31 cellular contexts compared by ENCODE assay signal in genomic region chr17:30271102-30271501, GRCh38. TPM values are rescaled to one million over a fixed set of nuclear protein-coding genes. Genes with fewer than 3 reads are reported as not detected.
A peak's percentile ranks its signal among the peaks of the same experiment; 100 is the strongest.
DNase-seq lines count a peak whose midpoint lies in the region; ATAC-seq and TF ChIP-seq lines count a peak whose summit lies in the region.
"Had no signal": no experiment of that assay in that cellular context is flagged by ENCODE, and none has a peak within 500 bp of the region (broad histone marks: within the 10 kb centered on the region; RNA-seq: fewer than 3 reads in every experiment).

No MANE protein-coding gene starts in this region.

- intact Hi-C loops in PC-9 (cut with micrococcal nuclease; ENCODE audit: unreplicated experiment) = no loop called here

- in situ Hi-C loops in astrocyte of the spinal cord (cut with HindIII; ENCODE audit: low sequenced_read_pairs) = no loop called here

- no peaks in the 10 kb centered on the region for H3K27me3 Mint-ChIP-seq in stimulated activated naive CD8-positive, alpha-beta T cell treated with anti-CD3 and anti-CD28 coated beads, Interleukin-15, amount 100 ng/mL, for 72 hours
- H3K27me3 Mint-ChIP-seq in activated T-cell treated with anti-CD3 and anti-CD28 coated beads, Interleukin-2, amount 50 U/mL, for 24 hours = no peaks in the 10 kb centered on the region
- H3K27me3 Mint-ChIP-seq: activated CD4-positive, alpha-beta memory T cell treated with anti-CD3 and anti-CD28 coated beads, Interleukin-2, amount 10 ng/mL, durations not matched to agents 7 days and 5 days; activated naive CD8-positive, alpha-beta T cell; CD4-positive, alpha-beta T cell; IgD-negative memory B cell had no signal

- ATAC-seq in stimulated activated naive CD8-positive, alpha-beta T cell treated with anti-CD3 and anti-CD28 coated beads, Interleukin-15, Interleukin-2, amounts not matched to agents 100 U/mL and 50 U/mL, for 24 hours = peak; percentile 59
- no peak for ATAC-seq in stimulated activated naive CD8-positive, alpha-beta T cell treated with anti-CD3 and anti-CD28 coated beads, Interleukin-15, amount 100 ng/mL, for 72 hours
- ATAC-seq: activated CD4-positive, CD25-positive, alpha-beta regulatory T cell treated with anti-CD3 and anti-CD28 coated beads, Interleukin-2, amount 50 U/mL, for 24 hours; body of pancreas; Panc1; right cardiac atrium; stimulated activated effector memory CD8-positive, alpha-beta T cell treated with anti-CD3 and anti-CD28 coated beads, Interleukin-12 subunit alpha, Interleukin-12 subunit beta, amount 100 ng/mL, for 72 hours had no signal

- TF ChIP-seq CTCF in astrocyte of the spinal cord (IDR thresholded peaks at IDR 0.05; ENCODE audit: low read depth, low read length) (no peak), PC-9 (conservative IDR thresholded peaks at IDR 0.05) (no peak)

- no peaks in the 10 kb centered on the region; the same call in 1 of the 2 replicates for H4K20me1 ChIP-seq in PC-9 (ENCODE audit: insufficient read depth)

- H3K4me3 ChIP-seq in astrocyte of the spinal cord (ENCODE audit: low read depth, low read length) = no peak overlapping the region
- H3K4me3 ChIP-seq in PC-9 = no peak overlapping the region
- H3K4me3 ChIP-seq: body of pancreas, SJSA1 had no signal

- no peaks in the 10 kb centered on the region for H3K9me3 Mint-ChIP-seq in stimulated activated naive CD8-positive, alpha-beta T cell treated with anti-CD3 and anti-CD28 coated beads, Interleukin-15, amount 100 ng/mL, for 72 hours
- H3K9me3 Mint-ChIP-seq in activated T-cell treated with anti-CD3 and anti-CD28 coated beads, Interleukin-2, amount 50 U/mL, for 24 hours = no peaks in the 10 kb centered on the region
- H3K9me3 Mint-ChIP-seq: activated CD4-positive, alpha-beta memory T cell treated with anti-CD3 and anti-CD28 coated beads, Interleukin-2, amount 10 ng/mL, durations not matched to agents 7 days and 5 days; CD4-positive, alpha-beta T cell; IgD-negative memory B cell; nephron progenitor cell; stimulated activated effector memory CD8-positive, alpha-beta T cell treated with anti-CD3 and anti-CD28 coated beads, Interleukin-12 subunit alpha, Interleukin-12 subunit beta, amount 100 ng/mL, for 72 hours had no signal

- H3K9me2 ChIP-seq in PC-9 (ENCODE audit: insufficient read depth) = no peaks in the 10 kb centered on the region

- H3K79me2 ChIP-seq in PC-9 (ENCODE audit: low read depth) = no peaks in the 10 kb centered on the region
- H3K79me2 ChIP-seq: parathyroid adenoma had no signal

- DNase-seq in stimulated activated naive CD8-positive, alpha-beta T cell treated with anti-CD3 and anti-CD28 coated beads, Interleukin-15, Interleukin-2, amounts not matched to agents 100 U/mL and 50 U/mL, for 24 hours = no peak
- DNase-seq in stimulated activated naive CD8-positive, alpha-beta T cell treated with anti-CD3 and anti-CD28 coated beads, Interleukin-15, amount 100 ng/mL, for 72 hours = no peak
- DNase-seq in astrocyte of the spinal cord (ENCODE audit: low read depth, low spot score) (peak; percentile 83), iris pigment epithelial cell (ENCODE audit: low read depth) (peak; percentile 64), NCI-H82 (lab: John Stamatoyannopoulos, UW) (no peak), PC-9 (no peak), NCI-H2171 treated with DMSO at 0.1 percent for 48 hours (lab: John Stamatoyannopoulos, UW) (no peak)
- DNase-seq in activated T-cell treated with anti-CD3 and anti-CD28 coated beads, Interleukin-2, amount 50 U/mL, for 24 hours = no peak
- DNase-seq: 8988T; activated CD4-positive, alpha-beta memory T cell treated with anti-CD3 and anti-CD28 coated beads, Interleukin-2, amount 10 ng/mL, durations not matched to agents 7 days and 5 days; activated effector memory CD4-positive, alpha-beta T cell treated with Interleukin-2 at 50 U/mL for 16 hours; body of pancreas; CD4-positive, alpha-beta T cell; head of caudate nucleus; NCI-H1092 treated with DMSO at 0.1 percent for 48 hours; NCI-H187 treated with DMSO at 0.1 percent for 48 hours; NCI-H526 treated with DMSO at 0.1 percent for 48 hours; nephron progenitor cell; right cardiac atrium; stimulated activated CD4-positive, alpha-beta T cell treated with anti-CD3 and anti-CD28 coated beads, Interleukin-12 subunit alpha, Interleukin-12 subunit beta, amount 100 ng/mL, for 4 hours; stimulated activated CD4-positive, alpha-beta T cell treated with anti-CD3 and anti-CD28 coated beads, Interleukin-4, amount 100 ng/mL, for 24 hours had no signal

- no peak overlapping the region for H3K4me3 Mint-ChIP-seq in stimulated activated naive CD8-positive, alpha-beta T cell treated with anti-CD3 and anti-CD28 coated beads, Interleukin-15, amount 100 ng/mL, for 72 hours
- no peak overlapping the region for H3K4me3 Mint-ChIP-seq in activated T-cell treated with anti-CD3 and anti-CD28 coated beads, Interleukin-2, amount 50 U/mL, for 24 hours
- H3K4me3 Mint-ChIP-seq: activated CD4-positive, alpha-beta memory T cell treated with anti-CD3 and anti-CD28 coated beads, Interleukin-2, amount 10 ng/mL, durations not matched to agents 7 days and 5 days; activated naive CD8-positive, alpha-beta T cell; CD4-positive, alpha-beta T cell; IgD-negative memory B cell; nephron progenitor cell; stimulated activated effector memory CD8-positive, alpha-beta T cell treated with anti-CD3 and anti-CD28 coated beads, Interleukin-12 subunit alpha, Interleukin-12 subunit beta, amount 100 ng/mL, for 72 hours had no signal

- peaks cover 87% of the 10 kb centered on the region for H3K36me3 Mint-ChIP-seq in activated T-cell treated with anti-CD3 and anti-CD28 coated beads, Interleukin-2, amount 50 U/mL, for 24 hours (ENCODE audit: low read depth)

- no peaks in the 10 kb centered on the region for H3K27me3 ChIP-seq in PC-9 (ENCODE audit: insufficient read depth, low read depth)
- H3K27me3 ChIP-seq: body of pancreas, SJSA1 had no signal

- no TSS peak for BruUV-seq in PC-9 (replicated peaks; lab: Mats Ljungman, UMichigan)

- CTCF ChIA-PET in PC-9 (lab: Charles Lee) = no interaction called here

- H3K9me3 ChIP-seq in PC-9 (ENCODE audit: insufficient read depth, low read depth) = no peaks in the 10 kb centered on the region
- H3K9me3 ChIP-seq: body of pancreas, SJSA1 had no signal

- no peak overlapping the region for H3K27ac Mint-ChIP-seq in stimulated activated naive CD8-positive, alpha-beta T cell treated with anti-CD3 and anti-CD28 coated beads, Interleukin-15, amount 100 ng/mL, for 72 hours
- no peak overlapping the region for H3K27ac Mint-ChIP-seq in activated T-cell treated with anti-CD3 and anti-CD28 coated beads, Interleukin-2, amount 50 U/mL, for 24 hours
- H3K27ac Mint-ChIP-seq: activated CD4-positive, alpha-beta memory T cell treated with anti-CD3 and anti-CD28 coated beads, Interleukin-2, amount 10 ng/mL, durations not matched to agents 7 days and 5 days; activated naive CD8-positive, alpha-beta T cell; CD4-positive, alpha-beta T cell; IgD-negative memory B cell; nephron progenitor cell; stimulated activated effector memory CD8-positive, alpha-beta T cell treated with anti-CD3 and anti-CD28 coated beads, Interleukin-12 subunit alpha, Interleukin-12 subunit beta, amount 100 ng/mL, for 72 hours had no signal

- H3K4me1 ChIP-seq in PC-9 (replicated peaks; ENCODE audit: insufficient read depth) = 0 out of 2 replicates have a peak, but pooled peaks cover 6% of the 10 kb centered on the region
- H3K4me1 ChIP-seq: body of pancreas, SJSA1 had no signal

- no peak overlapping the region for H2AFZ ChIP-seq in PC-9
- H2AFZ ChIP-seq: parathyroid adenoma had no signal

- no peaks in the 10 kb centered on the region for H3F3A ChIP-seq in PC-9 (ENCODE audit: insufficient read depth, low read depth)

- no peak overlapping the region for H3K4me2 ChIP-seq in PC-9

- no peaks in the 10 kb centered on the region for H3K4me1 Mint-ChIP-seq in stimulated activated naive CD8-positive, alpha-beta T cell treated with anti-CD3 and anti-CD28 coated beads, Interleukin-15, amount 100 ng/mL, for 72 hours
- no peaks in the 10 kb centered on the region for H3K4me1 Mint-ChIP-seq in activated T-cell treated with anti-CD3 and anti-CD28 coated beads, Interleukin-2, amount 50 U/mL, for 24 hours (ENCODE audit: low read depth)
- H3K4me1 Mint-ChIP-seq: activated CD4-positive, alpha-beta memory T cell treated with anti-CD3 and anti-CD28 coated beads, Interleukin-2, amount 10 ng/mL, durations not matched to agents 7 days and 5 days; nephron progenitor cell; stimulated activated effector memory CD8-positive, alpha-beta T cell treated with anti-CD3 and anti-CD28 coated beads, Interleukin-12 subunit alpha, Interleukin-12 subunit beta, amount 100 ng/mL, for 72 hours had no signal

- peaks cover 38% of the 10 kb centered on the region for H3K36me3 ChIP-seq in PC-9 (ENCODE audit: low read depth)

- POLR2A ChIA-PET in PC-9 (lab: Charles Lee; ENCODE audit: unreplicated experiment) = no interaction called here

- no peak overlapping the region for H3K27ac ChIP-seq in PC-9
- H3K27ac ChIP-seq: body of pancreas, parathyroid adenoma, SJSA1 had no signal

RNA-seq across cellular contexts. Expression of gene BLMH, which starts 20.6 kb away (rescaled TPM):
- 20.7 and 23.4 TPM in 2 replicates for total RNA-seq in PC-9 (2021)

RNA-seq across cellular contexts. Expression of gene SLC6A4, which starts 35.6 kb away (rescaled TPM):
- total RNA-seq in PC-9 (2021) = not detected in 2 replicates
- total RNA-seq: CD4-positive, alpha-beta T cell; H4; mucosa of gallbladder; SJSA1; T-helper 1 cell treated with Interleukin-12 subunit alpha and Interleukin-12 subunit beta and Interleukin-4 antibody, amounts not matched to agents 30 ng/mL and 1 ng/mL, for 36 hours had no signal

Comparison
In these comparisons a context has a peak if more than half of its experiments do, and no peak if none do; other contexts are left out.
1. DNase-seq: peak in astrocyte of the spinal cord (single experiment) and iris pigment epithelial cell (single experiment); none in stimulated activated naive CD8-positive, alpha-beta T cell treated with anti-CD3 and anti-CD28 coated beads, Interleukin-15, Interleukin-2, amounts not matched to agents 100 U/mL and 50 U/mL, for 24 hours (single experiment), stimulated activated naive CD8-positive, alpha-beta T cell treated with anti-CD3 and anti-CD28 coated beads, Interleukin-15, amount 100 ng/mL, for 72 hours (0 of 2), NCI-H82 (single experiment), PC-9 (0 of 2), activated T-cell treated with anti-CD3 and anti-CD28 coated beads, Interleukin-2, amount 50 U/mL, for 24 hours (single experiment) and NCI-H2171 treated with DMSO at 0.1 percent for 48 hours (single experiment).